ENCODE assay signal across 8 cellular contexts in genomic region chr15:78506971-78507830, GRCh38. TPM values are rescaled to one million over a fixed set of nuclear protein-coding genes. Genes with fewer than 3 reads are reported as not detected.
DNase-seq lines count a peak whose midpoint lies in the region; ATAC-seq, FAIRE-seq and TF ChIP-seq lines count a peak whose summit lies in the region.

A gene with protein sequence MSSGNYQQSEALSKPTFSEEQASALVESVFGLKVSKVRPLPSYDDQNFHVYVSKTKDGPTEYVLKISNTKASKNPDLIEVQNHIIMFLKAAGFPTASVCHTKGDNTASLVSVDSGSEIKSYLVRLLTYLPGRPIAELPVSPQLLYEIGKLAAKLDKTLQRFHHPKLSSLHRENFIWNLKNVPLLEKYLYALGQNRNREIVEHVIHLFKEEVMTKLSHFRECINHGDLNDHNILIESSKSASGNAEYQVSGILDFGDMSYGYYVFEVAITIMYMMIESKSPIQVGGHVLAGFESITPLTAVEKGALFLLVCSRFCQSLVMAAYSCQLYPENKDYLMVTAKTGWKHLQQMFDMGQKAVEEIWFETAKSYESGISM (plus strand): TSS chr15:78507577. CDS start chr15:78513089, 5,512 bp downstream.

- TF ChIP-seq POLR2A in H54 (IDR thresholded peaks at IDR 0.05; ENCODE audit: low read depth, low read length) (peak; percentile 61), Raji (IDR thresholded peaks at IDR 0.05; ENCODE audit: insufficient read depth, low read depth, low read length) (0 out of 2 replicates have a peak, but pooled peaks have one; percentile 13)

- no peaks in the 10 kb centered on the region for H3K9me3 Mint-ChIP-seq in natural killer cell treated with Interleukin-12 subunit alpha and Interleukin-12 subunit beta and Interleukin-15 and Interleukin-18, amount 100 ng/mL, for 72 hours

- H2AFZ ChIP-seq in Loucy (ENCODE audit: low read length): peak within 1 kb of the TSS; percentile 95

- H3K36me3 Mint-ChIP-seq in natural killer cell treated with Interleukin-12 subunit alpha and Interleukin-12 subunit beta and Interleukin-15 and Interleukin-18, amount 100 ng/mL, for 72 hours: no peaks in the 10 kb centered on the region

- no peaks in the 10 kb centered on the region for H3K36me3 ChIP-seq in Loucy (ENCODE audit: insufficient read depth, low read length)

- no peaks in the 10 kb centered on the region for H3K9me3 ChIP-seq in Loucy (ENCODE audit: insufficient read depth, low read depth, low read length)

- no peaks in the 10 kb centered on the region for H3F3A ChIP-seq in Loucy (ENCODE audit: low read depth)

- 0 out of 2 replicates have a peak, but pooled peaks have one; percentile 18 for TF ChIP-seq CTCF in Loucy (conservative IDR thresholded peaks at IDR 0.05; ENCODE audit: low read length)

- H3K79me2 ChIP-seq in Loucy (ENCODE audit: insufficient read depth, low read length): no peaks in the 10 kb centered on the region

- peak within 1 kb of the TSS; percentile 69 for H3K4me3 ChIP-seq in Loucy (ENCODE audit: low read length, poor library complexity, severe bottlenecking)

- peak within 1 kb of the TSS; percentile 93 for H3K4me2 ChIP-seq in Loucy (ENCODE audit: low read depth, low read length, poor library complexity, severe bottlenecking)

- DNase-seq in Daoy (ENCODE audit: low read depth): peak; percentile 95
- peak; percentile 82 for DNase-seq in H54 (ENCODE audit: insufficient read length, low spot score)
- peak; percentile 55 for DNase-seq in activated effector memory CD4-positive, alpha-beta T cell treated with Interleukin-2 at 50 U/mL for 16 hours
- peak; percentile 92 for DNase-seq in fibroblast of the conjunctiva (ENCODE audit: low read depth)
- peak; percentile 80 for DNase-seq in natural killer cell treated with Interleukin-12 subunit alpha and Interleukin-12 subunit beta and Interleukin-15 and Interleukin-18, amount 100 ng/mL, for 72 hours (ENCODE audit: low spot score)
- peak; percentile 61 to 81 (median 68) for DNase-seq in stimulated activated naive CD4-positive, alpha-beta T cell (lab: John Stamatoyannopoulos, UW)

- H3K27me3 Mint-ChIP-seq in natural killer cell treated with Interleukin-12 subunit alpha and Interleukin-12 subunit beta and Interleukin-15 and Interleukin-18, amount 100 ng/mL, for 72 hours: peaks cover 7 to 13% of the 10 kb centered on the region in 2 donors

- no peaks in the 10 kb centered on the region for H4K20me1 ChIP-seq in Loucy (ENCODE audit: insufficient read depth, low read length, poor library complexity, severe bottlenecking)

- peak within 1 kb of the TSS; percentile 48 for H3K9ac ChIP-seq in Loucy (ENCODE audit: low read depth, low read length, poor library complexity, severe bottlenecking)

- no peaks in the 10 kb centered on the region for H3K27me3 ChIP-seq in Loucy (ENCODE audit: insufficient read depth, low read length, poor library complexity, severe bottlenecking)

- H3K4me1 ChIP-seq in Loucy (ENCODE audit: insufficient read depth, low read length, poor library complexity, severe bottlenecking): peaks cover 9% of the 10 kb centered on the region

- H3K27ac Mint-ChIP-seq in natural killer cell treated with Interleukin-12 subunit alpha and Interleukin-12 subunit beta and Interleukin-15 and Interleukin-18, amount 100 ng/mL, for 72 hours: peak within 1 kb of the TSS in 1 of 2 donors; percentile 79

- peak within 1 kb of the TSS; percentile 83 for H3K4me3 Mint-ChIP-seq in natural killer cell treated with Interleukin-12 subunit alpha and Interleukin-12 subunit beta and Interleukin-15 and Interleukin-18, amount 100 ng/mL, for 72 hours

- peak; percentile 94 for ATAC-seq in natural killer cell treated with Interleukin-12 subunit alpha and Interleukin-12 subunit beta and Interleukin-15 and Interleukin-18, amount 100 ng/mL, for 72 hours

- FAIRE-seq in H54 (lab: Jason Lieb, UNC): peak; percentile 62

- no peaks in the 10 kb centered on the region for H3K9me2 ChIP-seq in Loucy (replicated peaks; ENCODE audit: low read depth, low read length)

- peaks cover 7 to 13% of the 10 kb centered on the region in 2 donors for H3K4me1 Mint-ChIP-seq in natural killer cell treated with Interleukin-12 subunit alpha and Interleukin-12 subunit beta and Interleukin-15 and Interleukin-18, amount 100 ng/mL, for 72 hours (ENCODE audit: low read depth in 2 of 2)

RNA-seq across cellular contexts. Expression of the gene that starts here (rescaled TPM):
- 3.0 and 3.8 TPM in 2 replicates for total RNA-seq in Daoy (2014; rRNA removed; shearing (Covaris generic))
- under 1 TPM; 0.50 to 0.56 TPM for total RNA-seq in natural killer cell treated with Interleukin-12 subunit alpha and Interleukin-12 subunit beta and Interleukin-15 and Interleukin-18, amount 100 ng/mL, for 72 hours

Comparison
In these comparisons a context has a peak if more than half of its experiments do, and no peak if none do; other contexts are left out.
1. Peak in every context shown above with its lines: DNase-seq, ATAC-seq and H3K4me3 ChIP-seq.
2. Peak in DNase-seq and ATAC-seq in natural killer cell treated with Interleukin-12 subunit alpha and Interleukin-12 subunit beta and Interleukin-15 and Interleukin-18, amount 100 ng/mL, for 72 hours; RNA of the gene not detected or under 1 TPM.